In genomic region chr14:22865424-22866215, GRCh38 we compare ENCODE assay signal across 12 cellular contexts. TPM values are rescaled to one million over a fixed set of nuclear protein-coding genes. Genes with fewer than 3 reads are reported as not detected.
DNase-seq lines count a peak whose midpoint lies in the region; ATAC-seq and TF ChIP-seq lines count a peak whose summit lies in the region.
"Had no signal": no experiment of that assay in that cellular context is flagged by ENCODE, and none has a peak within 500 bp of the region (broad histone marks: within the 10 kb centered on the region; RNA-seq: fewer than 3 reads in every experiment).

No MANE protein-coding gene starts in this region.

- H3K27me3 Mint-ChIP-seq in activated CD4-positive, alpha-beta memory T cell treated with anti-CD3 and anti-CD28 coated beads for 36 hours = peaks cover 3% of the 10 kb centered on the region
- peaks cover 17% of the 10 kb centered on the region for H3K27me3 Mint-ChIP-seq in activated CD4-positive, alpha-beta memory T cell treated with anti-CD3 and anti-CD28 coated beads, Interleukin-2, amount 10 ng/mL, durations not matched to agents 7 days and 5 days

- no peak overlapping the region for H3K27ac ChIP-seq in thyroid gland
- H3K27ac ChIP-seq: pancreas had no signal

- WGBS in thyroid gland, 2 donors = 58 to 73% methylated on average over 6 of the region's 6 CpGs

- H3K36me3 Mint-ChIP-seq in activated CD4-positive, alpha-beta memory T cell treated with anti-CD3 and anti-CD28 coated beads for 36 hours = no peaks in the 10 kb centered on the region
- H3K36me3 Mint-ChIP-seq in activated CD4-positive, alpha-beta memory T cell treated with anti-CD3 and anti-CD28 coated beads, Interleukin-2, amount 10 ng/mL, durations not matched to agents 7 days and 5 days (ENCODE audit: low read depth) = peaks cover 12% of the 10 kb centered on the region

- H3K9me3 Mint-ChIP-seq in activated CD4-positive, alpha-beta memory T cell treated with anti-CD3 and anti-CD28 coated beads for 36 hours = no peaks in the 10 kb centered on the region
- peaks cover 9% of the 10 kb centered on the region for H3K9me3 Mint-ChIP-seq in activated CD4-positive, alpha-beta memory T cell treated with anti-CD3 and anti-CD28 coated beads, Interleukin-2, amount 10 ng/mL, durations not matched to agents 7 days and 5 days
- H3K9me3 Mint-ChIP-seq: activated naive CD4-positive, alpha-beta T cell treated with anti-CD3 and anti-CD28 coated beads, Interleukin-2, amount 50 U/mL, for 72 hours had no signal

- H3K4me1 Mint-ChIP-seq in activated CD4-positive, alpha-beta memory T cell treated with anti-CD3 and anti-CD28 coated beads for 36 hours (ENCODE audit: low read depth) = peaks cover 20% of the 10 kb centered on the region
- peaks cover 12% of the 10 kb centered on the region for H3K4me1 Mint-ChIP-seq in activated CD4-positive, alpha-beta memory T cell treated with anti-CD3 and anti-CD28 coated beads, Interleukin-2, amount 10 ng/mL, durations not matched to agents 7 days and 5 days

- no peak overlapping the region for H3K4me3 ChIP-seq in epithelial cell of proximal tubule (ENCODE audit: low read depth, low read length)
- no peak overlapping the region for H3K4me3 ChIP-seq in retinal pigment epithelial cell (ENCODE audit: low read length)
- H3K4me3 ChIP-seq in thyroid gland (replicated peaks in 1 of 3) = no peak overlapping the region
- H3K4me3 ChIP-seq: pancreas had no signal

- no peak for TF ChIP-seq POLR2A in thyroid gland (IDR thresholded peaks at IDR 0.05)

- H3K4me3 Mint-ChIP-seq in activated CD4-positive, alpha-beta memory T cell treated with anti-CD3 and anti-CD28 coated beads for 36 hours = no peak overlapping the region
- H3K4me3 Mint-ChIP-seq in activated CD4-positive, alpha-beta memory T cell treated with anti-CD3 and anti-CD28 coated beads, Interleukin-2, amount 10 ng/mL, durations not matched to agents 7 days and 5 days = no peak overlapping the region

- H3K27ac Mint-ChIP-seq in activated CD4-positive, alpha-beta memory T cell treated with anti-CD3 and anti-CD28 coated beads for 36 hours = no peak overlapping the region
- no peak overlapping the region for H3K27ac Mint-ChIP-seq in activated CD4-positive, alpha-beta memory T cell treated with anti-CD3 and anti-CD28 coated beads, Interleukin-2, amount 10 ng/mL, durations not matched to agents 7 days and 5 days
- H3K27ac Mint-ChIP-seq: activated naive CD4-positive, alpha-beta T cell treated with anti-CD3 and anti-CD28 coated beads, Interleukin-2, amount 50 U/mL, for 72 hours had no signal

- TF ChIP-seq CTCF in epithelial cell of proximal tubule (conservative IDR thresholded peaks at IDR 0.05; ENCODE audit: low read depth, low read length) (peak; percentile 40), retinal pigment epithelial cell (conservative IDR thresholded peaks at IDR 0.05; ENCODE audit: low read depth, low read length) (peak; percentile 33), thyroid gland (IDR thresholded peaks at IDR 0.05) (no peak)

- H3K36me3 ChIP-seq in thyroid gland = no peaks in the 10 kb centered on the region
- H3K36me3 ChIP-seq: pancreas had no signal

- POLR2A ChIA-PET in activated CD4-positive, alpha-beta memory T cell treated with anti-CD3 and anti-CD28 coated beads for 36 hours (lab: Charles Lee) = no interaction called here
- POLR2A ChIA-PET in activated CD4-positive, alpha-beta memory T cell treated with anti-CD3 and anti-CD28 coated beads, Interleukin-2, amount 10 ng/mL, durations not matched to agents 7 days and 5 days (lab: Charles Lee) = no interaction called here

- CTCF ChIA-PET in activated CD4-positive, alpha-beta memory T cell treated with anti-CD3 and anti-CD28 coated beads for 36 hours (lab: Charles Lee) = interaction anchor here (0.8 to 4.4 kb wide), 6 partner anchors 11 to 294 kb away, joined by 3 to 22 read pairs (median 4); no protein-coding TSS in a partner anchor
- CTCF ChIA-PET in activated CD4-positive, alpha-beta memory T cell treated with anti-CD3 and anti-CD28 coated beads, Interleukin-2, amount 10 ng/mL, durations not matched to agents 7 days and 5 days (lab: Charles Lee) = interaction anchor here (0.6 to 8.1 kb wide), 4 partner anchors 12 to 992 kb away, joined by 3 to 62 read pairs (median 4); no protein-coding TSS in a partner anchor

- no peaks in the 10 kb centered on the region for H3K27me3 ChIP-seq in thyroid gland
- H3K27me3 ChIP-seq: pancreas had no signal

- peaks cover 5 to 12% of the 10 kb centered on the region in 2 donors for H3K4me1 ChIP-seq in thyroid gland

- peak; percentile 55 for DNase-seq in activated CD4-positive, alpha-beta memory T cell treated with anti-CD3 and anti-CD28 coated beads for 36 hours
- no peak for DNase-seq in activated CD4-positive, alpha-beta memory T cell treated with anti-CD3 and anti-CD28 coated beads, Interleukin-2, amount 10 ng/mL, durations not matched to agents 7 days and 5 days
- peak; percentile 1 for DNase-seq in NCI-H82 treated with DMSO at 0.1 percent for 48 hours (lab: John Stamatoyannopoulos, UW; ENCODE audit: unreplicated experiment)
- DNase-seq in epithelial cell of proximal tubule (ENCODE audit: low read depth) = no peak
- no peak for DNase-seq in retinal pigment epithelial cell (ENCODE audit: low read depth)
- DNase-seq in thyroid gland = no peak
- DNase-seq: activated CD4-positive, CD25-positive, alpha-beta regulatory T cell; kidney glomerular epithelial cell; pancreas had no signal

- no peak for ATAC-seq in GM19463 (IDR thresholded peaks at IDR 0.05; ENCODE audit: unreplicated experiment)
- ATAC-seq in GM21825 (IDR thresholded peaks at IDR 0.05; ENCODE audit: unreplicated experiment) = no peak
- ATAC-seq: pancreas had no signal

- intact Hi-C loops in activated CD4-positive, alpha-beta memory T cell treated with anti-CD3 and anti-CD28 coated beads for 36 hours (cut with micrococcal nuclease) = no loop called here
- intact Hi-C loops in thyroid gland (cut with DNase I) = no loop called here

- no peaks in the 10 kb centered on the region for H3K9me3 ChIP-seq in thyroid gland
- H3K9me3 ChIP-seq: pancreas had no signal

RNA-seq across cellular contexts. Expression of gene LRP10, which starts 5.9 kb away (rescaled TPM):
- total RNA-seq in activated CD4-positive, alpha-beta memory T cell treated with anti-CD3 and anti-CD28 coated beads for 36 hours = 10 to 100 TPM; 62.4 to 64.3 TPM
- 10 to 100 TPM; 88.5 to 98.6 TPM for total RNA-seq in activated CD4-positive, alpha-beta memory T cell treated with anti-CD3 and anti-CD28 coated beads, Interleukin-2, amount 10 ng/mL, durations not matched to agents 7 days and 5 days
- 82.5 and 102 TPM in 2 replicates for total RNA-seq in epithelial cell of proximal tubule
- total RNA-seq in thyroid gland = 100 to 1,000 TPM; 107 to 143 (median 121) TPM

RNA-seq across cellular contexts. Expression of gene REM2, which starts 17.4 kb away (rescaled TPM):
- total RNA-seq in activated CD4-positive, alpha-beta memory T cell treated with anti-CD3 and anti-CD28 coated beads for 36 hours = under 1 TPM; 0.36 to 0.77 TPM
- total RNA-seq in activated CD4-positive, alpha-beta memory T cell treated with anti-CD3 and anti-CD28 coated beads, Interleukin-2, amount 10 ng/mL, durations not matched to agents 7 days and 5 days = 1 to 10 TPM in 1 of 2 experiments, under 1 TPM in 1; 0.98 to 1.2 TPM
- total RNA-seq in epithelial cell of proximal tubule = 0.17 and 0.80 TPM in 2 replicates
- total RNA-seq in thyroid gland = 1 to 10 TPM in 1 of 4 donors, under 1 TPM in 2, not detected in 1; 0.54 to 1.2 (median 0.89) TPM

RNA-seq across cellular contexts. Expression of gene MMP14, which starts 29.2 kb away (rescaled TPM):
- total RNA-seq in activated CD4-positive, alpha-beta memory T cell treated with anti-CD3 and anti-CD28 coated beads for 36 hours = 1 to 10 TPM; 1.1 to 1.4 TPM
- total RNA-seq in activated CD4-positive, alpha-beta memory T cell treated with anti-CD3 and anti-CD28 coated beads, Interleukin-2, amount 10 ng/mL, durations not matched to agents 7 days and 5 days = 1 to 10 TPM; 1.9 to 2.9 TPM
- total RNA-seq in epithelial cell of proximal tubule = 224 and 227 TPM in 2 replicates
- total RNA-seq in thyroid gland = 100 to 1,000 TPM in 1 of 4 donors, 10 to 100 TPM in 3; 59.7 to 119 (median 88.5) TPM

RNA-seq across cellular contexts. Expression of gene MRPL52, which starts 35.9 kb away (rescaled TPM):
- total RNA-seq in activated CD4-positive, alpha-beta memory T cell treated with anti-CD3 and anti-CD28 coated beads for 36 hours = 100 to 1,000 TPM; 152 to 156 TPM
- 100 to 1,000 TPM; 108 to 119 TPM for total RNA-seq in activated CD4-positive, alpha-beta memory T cell treated with anti-CD3 and anti-CD28 coated beads, Interleukin-2, amount 10 ng/mL, durations not matched to agents 7 days and 5 days
- 160 and 224 TPM in 2 replicates for total RNA-seq in epithelial cell of proximal tubule
- 100 to 1,000 TPM in 2 of 4 donors, 10 to 100 TPM in 2; 43.7 to 166 (median 76.3) TPM for total RNA-seq in thyroid gland

RNA-seq across cellular contexts. Expression of gene SLC7A7, which starts 50.4 kb away (rescaled TPM):
- total RNA-seq in activated CD4-positive, alpha-beta memory T cell treated with anti-CD3 and anti-CD28 coated beads for 36 hours = under 1 TPM; 0.10 to 0.34 TPM
- total RNA-seq in activated CD4-positive, alpha-beta memory T cell treated with anti-CD3 and anti-CD28 coated beads, Interleukin-2, amount 10 ng/mL, durations not matched to agents 7 days and 5 days = under 1 TPM; 0.38 to 0.60 TPM
- total RNA-seq in epithelial cell of proximal tubule (3.5 and 5.6 TPM in 2 replicates), thyroid gland (10 to 100 TPM in 3 of 4 donors, 1 to 10 TPM in 1; 8.4 to 15.1 (median 13.7) TPM)

Comparison
In these comparisons a context has a peak if more than half of its experiments do, and no peak if none do; other contexts are left out.
1. DNase-seq: peak in activated CD4-positive, alpha-beta memory T cell treated with anti-CD3 and anti-CD28 coated beads for 36 hours (single experiment) and NCI-H82 treated with DMSO at 0.1 percent for 48 hours (single experiment); none in activated CD4-positive, alpha-beta memory T cell treated with anti-CD3 and anti-CD28 coated beads, Interleukin-2, amount 10 ng/mL, durations not matched to agents 7 days and 5 days (single experiment), epithelial cell of proximal tubule (single experiment), retinal pigment epithelial cell (single experiment) and thyroid gland (0 of 2).
2. CTCF ChIP-seq: peak in epithelial cell of proximal tubule (single experiment) and retinal pigment epithelial cell (single experiment); none in thyroid gland (0 of 6).
3. RNA of gene MMP14, which starts 29.2 kb away (total RNA-seq): 224 to 227 TPM in epithelial cell of proximal tubule and 59.7 to 119 TPM in thyroid gland; 1.9 to 2.9 TPM in activated CD4-positive, alpha-beta memory T cell treated with anti-CD3 and anti-CD28 coated beads, Interleukin-2, amount 10 ng/mL, durations not matched to agents 7 days and 5 days and 1.1 to 1.4 TPM in activated CD4-positive, alpha-beta memory T cell treated with anti-CD3 and anti-CD28 coated beads for 36 hours; every median in the first group is over 10 times any median in the second.